ENCODE assay signal across 1 cellular context in the genomic region with DNA sequence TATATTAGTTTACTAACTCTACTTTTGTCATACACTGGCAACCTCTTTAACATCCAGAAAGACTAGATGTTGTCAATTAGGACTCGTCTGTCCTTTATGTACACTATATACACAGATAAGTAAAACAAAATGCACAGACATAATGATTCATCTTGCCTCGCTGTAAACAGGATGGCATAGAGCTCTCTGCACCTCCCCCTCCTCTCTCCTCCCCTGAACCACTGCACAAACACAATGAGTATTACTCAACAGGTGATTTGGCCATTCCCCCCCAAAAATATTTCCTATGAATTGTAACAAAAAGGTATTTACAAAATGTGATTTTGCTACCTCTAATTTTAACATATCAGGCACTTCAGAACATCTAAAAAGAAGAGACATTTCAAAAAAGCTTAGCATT.
TF ChIP-seq lines count a peak whose summit lies in the region.

No MANE protein-coding gene starts in this region.

TF ChIP-seq in GM12878, 131 proteins besides CTCF, POLR2A, EP300 and RAD21:
- 0 out of 2 replicates have a peak, but pooled peaks have one; percentile 19 for TF ChIP-seq POLR2AphosphoS5 (IDR thresholded peaks at IDR 0.05; ENCODE audit: low read length)
